In the genomic region with DNA sequence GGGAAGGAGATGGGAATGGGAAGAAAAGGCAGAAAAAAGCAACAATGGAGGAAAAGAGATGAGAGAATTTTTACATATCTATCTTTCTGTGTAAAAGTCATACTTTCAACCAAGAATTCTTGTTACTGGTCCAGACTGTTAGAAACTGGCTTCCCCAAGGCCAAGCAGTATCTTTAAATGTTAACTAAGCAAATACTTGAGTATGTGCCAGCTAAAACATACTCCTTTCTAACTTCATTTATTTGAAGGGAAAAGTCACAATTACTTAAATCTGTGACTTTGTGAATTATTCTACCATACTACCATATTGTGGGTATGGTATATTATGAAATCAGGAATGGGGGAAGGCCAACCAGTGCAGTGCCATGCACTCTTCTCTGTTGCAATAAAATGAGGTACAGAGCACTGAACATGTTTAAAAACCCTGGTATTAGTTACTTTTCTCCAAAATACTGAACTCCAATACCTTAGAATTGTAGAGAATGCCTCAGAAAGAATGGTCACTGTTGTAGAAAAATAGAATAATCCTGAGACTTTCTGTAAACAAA, we compare ENCODE assay signal across 17 cellular contexts.
DNase-seq lines count a peak whose midpoint lies in the region; ATAC-seq and TF ChIP-seq lines count a peak whose summit lies in the region.
"Had no signal": no experiment of that assay in that cellular context is flagged by ENCODE, and none has a peak within 500 bp of the region (broad histone marks: within the 10 kb centered on the region; RNA-seq: fewer than 3 reads in every experiment).

No MANE protein-coding gene starts in this region.

- peaks cover 32% of the 10 kb centered on the region for H3K36me3 Mint-ChIP-seq in CD4-positive, CD25-positive, alpha-beta regulatory T cell
- H3K36me3 Mint-ChIP-seq in neural crest cell (ENCODE audit: low read depth) = peaks cover 18% of the 10 kb centered on the region

- H3K4me3 ChIP-seq in CD4-positive, CD25-positive, alpha-beta regulatory T cell (ENCODE audit: low read depth, low read length) = peak overlapping the region; percentile 34
- H3K4me3 ChIP-seq in adipocyte (ENCODE audit: low read length) (no peak overlapping the region), fibroblast of lung (replicated peaks in 1 of 4; ENCODE audit: control extremely low read depth in 1 of 4, insufficient read depth in 1 of 4, low read depth in 3 of 4, low read length in 4 of 4) (no peak overlapping the region)
- H3K4me3 ChIP-seq: A549, MG63 had no signal

- TF ChIP-seq CTCF in fibroblast of lung (conservative IDR thresholded peaks at IDR 0.05 in 1 of 2, IDR thresholded peaks at IDR 0.05 in 1 of 2; ENCODE audit: low read depth in 1 of 2, low read length in 2 of 2) (no peak), neural crest cell (conservative IDR thresholded peaks at IDR 0.05) (no peak)

- no peak for DNase-seq in CD4-positive, CD25-positive, alpha-beta regulatory T cell
- DNase-seq in adipocyte (ENCODE audit: low read depth) = peak; percentile 81
- peak; percentile 35 to 60 for DNase-seq in fibroblast of lung (ENCODE audit: low read depth in 2 of 2)
- DNase-seq in neural crest cell (ENCODE audit: low read depth, low spot score) = no peak
- DNase-seq in DMS 273 (lab: John Stamatoyannopoulos, UW; ENCODE audit: unreplicated experiment) = no peak
- no peak for DNase-seq in HT-29 (ENCODE audit: low spot score)
- DNase-seq: Caco-2, DMS53, Karpas-422, MG63, NCI-H1105, NCI-H1694, NCI-H2227 treated with DMSO at 0.1 percent for 48 hours, NCI-H524 treated with DMSO at 0.1 percent for 48 hours had no signal

- no peaks in the 10 kb centered on the region for H3K27me3 Mint-ChIP-seq in CD4-positive, CD25-positive, alpha-beta regulatory T cell
- no peaks in the 10 kb centered on the region for H3K27me3 Mint-ChIP-seq in neural crest cell (ENCODE audit: low read depth)

- peaks cover 0 to 2% (median 0%) of the 10 kb centered on the region in 7 donors for H3K9me3 Mint-ChIP-seq in CD4-positive, CD25-positive, alpha-beta regulatory T cell
- no peaks in the 10 kb centered on the region for H3K9me3 Mint-ChIP-seq in neural crest cell

- H3K27ac Mint-ChIP-seq in CD4-positive, CD25-positive, alpha-beta regulatory T cell = peak overlapping the region; percentile 47 to 80 (median 74)
- H3K27ac Mint-ChIP-seq in neural crest cell (ENCODE audit: unreplicated experiment) = peak overlapping the region; percentile 69

- H3K4me2 ChIP-seq in fibroblast of lung (ENCODE audit: extremely low read depth, insufficient read depth, low read length) = no peak overlapping the region
- H3K4me2 ChIP-seq: A549 had no signal

- H3K79me2 ChIP-seq in fibroblast of lung (ENCODE audit: control insufficient read depth, insufficient read depth, low read length) = no peaks in the 10 kb centered on the region

- H3K4me1 ChIP-seq in CD4-positive, CD25-positive, alpha-beta regulatory T cell (ENCODE audit: control insufficient read depth, insufficient read depth, low read length, poor library complexity, severe bottlenecking) = peaks cover 25% of the 10 kb centered on the region
- peaks cover 14% of the 10 kb centered on the region for H3K4me1 ChIP-seq in adipocyte (ENCODE audit: control insufficient read depth, insufficient read depth, low read length)
- no peaks in the 10 kb centered on the region for H3K4me1 ChIP-seq in fibroblast of lung (ENCODE audit: control insufficient read depth, extremely low read depth, insufficient read depth, low read length)
- H3K4me1 ChIP-seq: A549 had no signal

- peaks cover 6% of the 10 kb centered on the region for H3K36me3 ChIP-seq in CD4-positive, CD25-positive, alpha-beta regulatory T cell (ENCODE audit: control insufficient read depth, insufficient read depth, low read length)
- peaks cover 56% of the 10 kb centered on the region for H3K36me3 ChIP-seq in adipocyte (ENCODE audit: control insufficient read depth, insufficient read depth, low read length, severe bottlenecking)
- H3K36me3 ChIP-seq in fibroblast of lung (ENCODE audit: control insufficient read depth, insufficient read depth, low read length) = peaks cover 3% of the 10 kb centered on the region

- H3K4me3 Mint-ChIP-seq in CD4-positive, CD25-positive, alpha-beta regulatory T cell = peak overlapping the region; percentile 0 to 65 (median 28)
- H3K4me3 Mint-ChIP-seq in neural crest cell = no peak overlapping the region

- H3K27ac ChIP-seq in CD4-positive, CD25-positive, alpha-beta regulatory T cell (ENCODE audit: insufficient read depth, low read length, poor library complexity, severe bottlenecking) = peak overlapping the region; percentile 35
- no peak overlapping the region for H3K27ac ChIP-seq in fibroblast of lung (ENCODE audit: insufficient read depth, low read length)
- H3K27ac ChIP-seq: A549 had no signal

- no peak for ATAC-seq in CD4-positive, CD25-positive, alpha-beta regulatory T cell (ENCODE audit: low read depth in 2 of 2)
- ATAC-seq in GM18511 (IDR thresholded peaks at IDR 0.05; ENCODE audit: unreplicated experiment) = no peak
- ATAC-seq: A549, Panc1 had no signal

- no peaks in the 10 kb centered on the region for H3K9me3 ChIP-seq in CD4-positive, CD25-positive, alpha-beta regulatory T cell (ENCODE audit: control insufficient read depth in 2 of 2, low read length in 2 of 2)
- H3K9me3 ChIP-seq in adipocyte (ENCODE audit: control insufficient read depth, low read length) = no peaks in the 10 kb centered on the region
- H3K9me3 ChIP-seq in fibroblast of lung (ENCODE audit: control insufficient read depth, insufficient read depth, low read depth, low read length) = no peaks in the 10 kb centered on the region
- H3K9me3 ChIP-seq: A549, Caco-2, MG63 had no signal

- H3K27me3 ChIP-seq in CD4-positive, CD25-positive, alpha-beta regulatory T cell (ENCODE audit: control insufficient read depth, insufficient read depth, low read length) = no peaks in the 10 kb centered on the region
- no peaks in the 10 kb centered on the region for H3K27me3 ChIP-seq in adipocyte (replicated peaks; ENCODE audit: control insufficient read depth, insufficient read depth, low read length)
- no peaks in the 10 kb centered on the region for H3K27me3 ChIP-seq in fibroblast of lung (ENCODE audit: control insufficient read depth, insufficient read depth, low read length)
- H3K27me3 ChIP-seq: MG63 had no signal

- peaks cover 11 to 37% (median 31%) of the 10 kb centered on the region in 4 donors for H3K4me1 Mint-ChIP-seq in CD4-positive, CD25-positive, alpha-beta regulatory T cell
- H3K4me1 Mint-ChIP-seq in neural crest cell = peaks cover 8% of the 10 kb centered on the region

- H3K9ac ChIP-seq in adipocyte (ENCODE audit: low read length) (no peak overlapping the region), fibroblast of lung (ENCODE audit: insufficient read depth, low read length) (no peak overlapping the region)

- no peaks in the 10 kb centered on the region for H4K20me1 ChIP-seq in fibroblast of lung (ENCODE audit: control insufficient read depth, extremely low read depth, insufficient read depth, low read length)

- H2AFZ ChIP-seq in fibroblast of lung (ENCODE audit: low read length) = no peak overlapping the region

Comparison
In these comparisons a context has a peak if more than half of its experiments do, and no peak if none do; other contexts are left out.
1. DNase-seq: peak in adipocyte (single experiment) and fibroblast of lung (2 of 2); none in CD4-positive, CD25-positive, alpha-beta regulatory T cell (0 of 3), neural crest cell (single experiment), DMS 273 (single experiment) and HT-29 (single experiment).